19 cellular contexts compared by ENCODE assay signal in the genomic region with DNA sequence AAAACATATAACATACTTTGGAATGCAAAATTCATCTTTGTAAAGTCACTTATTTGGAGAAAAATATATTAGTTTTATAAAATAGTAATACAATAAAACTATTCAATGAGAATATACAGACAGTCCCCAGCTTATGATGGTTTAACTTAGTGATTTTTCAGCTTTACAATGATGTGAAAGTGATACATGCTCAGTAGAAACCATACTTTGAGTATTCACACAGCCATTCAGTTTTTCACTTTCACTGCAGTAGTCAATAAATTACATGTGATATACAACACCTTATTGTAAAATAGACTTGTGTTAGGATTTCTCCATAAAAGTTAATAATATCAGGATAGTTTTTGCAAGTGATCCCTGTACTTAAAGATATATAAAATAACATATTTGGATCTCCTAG.
"Had no signal": no experiment of that assay in that cellular context is flagged by ENCODE, and none has a peak within 500 bp of the region (broad histone marks: within the 10 kb centered on the region; RNA-seq: fewer than 3 reads in every experiment).

No MANE protein-coding gene starts in this region.

- ATAC-seq: foreskin keratinocyte; left cardiac atrium; lower lobe of right lung; stimulated activated naive B cell treated with anti-CD40 and anti-IgM and Interleukin-4, amounts not matched to agents 10 μg/mL and 1 μg/mL and 100 μg/mL, for 72 hours; stimulated activated naive CD8-positive, alpha-beta T cell treated with anti-CD3 and anti-CD28 coated beads, Interleukin-15, amount 100 ng/mL, for 72 hours; upper lobe of right lung had no signal

- DNase-seq: effector CD4-positive, alpha-beta T cell; endodermal cell; erythroblast; foreskin keratinocyte; immature natural killer cell; kidney; left cardiac atrium; left ventricle myocardium inferior; lower lobe of right lung; mesenchymal stem cell; naive B cell; posterior cingulate gyrus; sigmoid colon; stimulated activated CD4-positive, alpha-beta T cell treated with anti-CD3 and anti-CD28 coated beads, Interleukin-2, amount 100 ng/mL, for 24 hours; stimulated activated CD4-positive, alpha-beta T cell treated with anti-CD3 and anti-CD28 coated beads, Interleukin-4, amount 100 ng/mL, for 4 hours; stimulated activated naive B cell treated with anti-CD40 and anti-IgM and Interleukin-4, amounts not matched to agents 10 μg/mL and 1 μg/mL and 100 μg/mL, for 72 hours; stimulated activated naive CD8-positive, alpha-beta T cell treated with anti-CD3 and anti-CD28 coated beads, Interleukin-15, amount 100 ng/mL, for 72 hours; testis; upper lobe of right lung had no signal
